In the genomic region with DNA sequence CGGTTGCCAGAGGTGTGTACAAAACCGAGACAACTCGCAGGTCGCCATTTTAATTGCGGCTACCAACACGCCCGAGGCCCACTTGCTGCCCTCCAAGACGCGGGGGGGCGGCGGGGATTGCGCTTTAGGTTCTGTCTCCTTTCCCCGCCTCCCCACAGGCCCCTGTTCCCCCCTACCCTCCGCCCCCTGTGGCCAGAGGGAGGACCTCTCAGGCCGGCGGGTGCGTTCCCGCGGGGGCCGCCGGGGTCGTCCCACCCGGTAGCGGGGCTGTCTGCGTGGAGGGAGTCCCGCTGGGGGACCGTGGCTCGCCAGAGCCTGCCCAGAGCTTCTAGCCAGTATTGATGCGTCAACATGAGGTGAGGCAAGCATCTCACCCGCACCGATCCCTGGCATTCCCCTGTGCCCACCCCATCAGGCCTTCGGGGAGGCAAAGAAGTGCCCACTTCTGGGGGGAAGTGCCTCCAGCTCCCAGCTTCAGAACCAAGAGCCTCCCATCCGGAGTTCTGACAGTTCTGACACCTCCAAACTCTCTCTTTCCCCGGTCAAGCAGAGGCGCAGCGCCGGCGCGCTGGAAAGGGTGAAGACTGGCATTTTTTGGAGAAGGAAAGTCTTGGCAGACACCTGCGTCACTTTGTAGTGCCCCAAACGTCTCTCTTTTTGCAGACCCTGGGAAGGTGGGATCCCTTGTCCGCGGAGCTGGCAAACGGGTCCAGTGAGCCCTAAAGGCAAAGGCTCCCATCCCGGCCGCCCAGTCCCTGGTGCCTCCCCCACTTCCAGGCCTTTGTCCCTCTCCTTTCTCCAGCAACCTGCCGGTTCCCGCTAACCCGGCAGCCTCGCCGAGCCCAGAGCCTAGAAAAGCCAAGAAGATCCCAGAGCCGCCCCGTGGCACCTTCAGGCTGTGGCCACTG, we compare ENCODE assay signal across 10 cellular contexts. TPM values are rescaled to one million over a fixed set of nuclear protein-coding genes. Genes with fewer than 3 reads are reported as not detected.
A peak's percentile ranks its signal among the peaks of the same experiment; 100 is the strongest.
DNase-seq lines count a peak whose midpoint lies in the region; ATAC-seq and TF ChIP-seq lines count a peak whose summit lies in the region.
"Had no signal": no experiment of that assay in that cellular context is flagged by ENCODE, and none has a peak within 500 bp of the region (broad histone marks: within the 10 kb centered on the region; RNA-seq: fewer than 3 reads in every experiment).

No MANE protein-coding gene starts in this region.

- DNase-seq in activated naive CD4-positive, alpha-beta T cell treated with anti-CD3 and anti-CD28 coated beads for 36 hours, result peak; percentile 7
- DNase-seq in activated naive CD4-positive, alpha-beta T cell treated with anti-CD3 and anti-CD28 coated beads, Interleukin-2, amount 50 U/mL, for 16 hours, result no peak
- peak; percentile 19 for DNase-seq in activated CD8-positive, alpha-beta T cell treated with anti-CD3 and anti-CD28 coated beads, Interleukin-2, amount 10 ng/mL, durations not matched to agents 7 days and 5 days
- DNase-seq in immature natural killer cell (no peak), stomach (no peak), mesenteric fat pad (ENCODE audit: low spot score) (no peak), AG20443 (ENCODE audit: low spot score) (no peak)
- DNase-seq: SW 1271 had no signal

- no peak for ATAC-seq in activated CD8-positive, alpha-beta T cell treated with anti-CD3 and anti-CD28 coated beads, Interleukin-2, amount 10 ng/mL, durations not matched to agents 7 days and 5 days
- ATAC-seq in GM21737 (IDR thresholded peaks at IDR 0.05; ENCODE audit: unreplicated experiment), result no peak
- ATAC-seq: activated naive CD4-positive, alpha-beta T cell treated with anti-CD3 and anti-CD28 coated beads, Interleukin-2, amount 50 U/mL, for 72 hours had no signal

- peak overlapping the region; percentile 36 for H3K4me3 Mint-ChIP-seq in activated naive CD4-positive, alpha-beta T cell treated with anti-CD3 and anti-CD28 coated beads for 36 hours
- H3K4me3 Mint-ChIP-seq in activated CD8-positive, alpha-beta T cell treated with anti-CD3 and anti-CD28 coated beads, Interleukin-2, amount 10 ng/mL, durations not matched to agents 7 days and 5 days, result no peak overlapping the region
- peak overlapping the region; percentile 67 to 90 (median 79) for H3K4me3 Mint-ChIP-seq in immature natural killer cell

- POLR2A ChIA-PET in activated CD8-positive, alpha-beta T cell treated with anti-CD3 and anti-CD28 coated beads, Interleukin-2, amount 10 ng/mL, durations not matched to agents 7 days and 5 days (lab: Charles Lee), result no interaction called here

- peaks cover 69 to 100% (median 100%) of the 10 kb centered on the region in 3 donors for H3K27me3 ChIP-seq in stomach

- TF ChIP-seq POLR2A in stomach (IDR thresholded peaks at IDR 0.05), result no peak

- CTCF ChIA-PET in activated naive CD4-positive, alpha-beta T cell treated with anti-CD3 and anti-CD28 coated beads for 36 hours (lab: Charles Lee), result no interaction called here
- CTCF ChIA-PET in activated CD8-positive, alpha-beta T cell treated with anti-CD3 and anti-CD28 coated beads, Interleukin-2, amount 10 ng/mL, durations not matched to agents 7 days and 5 days (lab: Charles Lee), result no interaction called here

- H3K4me3 ChIP-seq in stomach, result peak overlapping the region in 3 of 4 donors; percentile 41 to 72 (median 56)

- H3K27ac ChIP-seq in stomach, result no peak overlapping the region

- H3K27ac Mint-ChIP-seq in activated naive CD4-positive, alpha-beta T cell treated with anti-CD3 and anti-CD28 coated beads for 36 hours, result no peak overlapping the region
- H3K27ac Mint-ChIP-seq in activated CD8-positive, alpha-beta T cell treated with anti-CD3 and anti-CD28 coated beads, Interleukin-2, amount 10 ng/mL, durations not matched to agents 7 days and 5 days, result no peak overlapping the region
- no peak overlapping the region for H3K27ac Mint-ChIP-seq in immature natural killer cell
- H3K27ac Mint-ChIP-seq: activated naive CD4-positive, alpha-beta T cell treated with anti-CD3 and anti-CD28 coated beads, Interleukin-2, amount 50 U/mL, for 72 hours had no signal

- intact Hi-C loops in activated naive CD4-positive, alpha-beta T cell treated with anti-CD3 and anti-CD28 coated beads for 36 hours (cut with micrococcal nuclease), result loop anchor here (5.0 to 10.0 kb wide), 8 partner anchors 162 to 1489 kb away; a partner anchor contains a TSS
- intact Hi-C loops in stomach (cut with DNase I; ENCODE audit: low total_unique reads), result no loop called here

- TF ChIP-seq CTCF in stomach (IDR thresholded peaks at IDR 0.05), result no peak

- peaks cover 83 to 99% (median 94%) of the 10 kb centered on the region in 4 donors for H3K4me1 ChIP-seq in stomach

- H3K27me3 Mint-ChIP-seq in activated naive CD4-positive, alpha-beta T cell treated with anti-CD3 and anti-CD28 coated beads for 36 hours (ENCODE audit: low read depth), result peaks cover 69% of the 10 kb centered on the region
- H3K27me3 Mint-ChIP-seq in activated CD8-positive, alpha-beta T cell treated with anti-CD3 and anti-CD28 coated beads, Interleukin-2, amount 10 ng/mL, durations not matched to agents 7 days and 5 days (ENCODE audit: low read depth), result peaks cover 69% of the 10 kb centered on the region
- peaks cover 38 to 49% (median 47%) of the 10 kb centered on the region in 3 donors for H3K27me3 Mint-ChIP-seq in immature natural killer cell (ENCODE audit: low read depth in 3 of 3)

- no peaks in the 10 kb centered on the region for H3K36me3 Mint-ChIP-seq in activated naive CD4-positive, alpha-beta T cell treated with anti-CD3 and anti-CD28 coated beads for 36 hours (ENCODE audit: low read depth)
- H3K36me3 Mint-ChIP-seq in activated CD8-positive, alpha-beta T cell treated with anti-CD3 and anti-CD28 coated beads, Interleukin-2, amount 10 ng/mL, durations not matched to agents 7 days and 5 days (ENCODE audit: low read depth), result peaks cover 7% of the 10 kb centered on the region
- no peaks in the 10 kb centered on the region for H3K36me3 Mint-ChIP-seq in immature natural killer cell

- H3K9me3 Mint-ChIP-seq in activated naive CD4-positive, alpha-beta T cell treated with anti-CD3 and anti-CD28 coated beads for 36 hours, result no peaks in the 10 kb centered on the region
- no peaks in the 10 kb centered on the region for H3K9me3 Mint-ChIP-seq in activated CD8-positive, alpha-beta T cell treated with anti-CD3 and anti-CD28 coated beads, Interleukin-2, amount 10 ng/mL, durations not matched to agents 7 days and 5 days (ENCODE audit: insufficient read depth)
- H3K9me3 Mint-ChIP-seq in immature natural killer cell, result peaks cover 0 to 8% (median 2%) of the 10 kb centered on the region in 6 donors
- H3K9me3 Mint-ChIP-seq: activated naive CD4-positive, alpha-beta T cell treated with anti-CD3 and anti-CD28 coated beads, Interleukin-2, amount 50 U/mL, for 72 hours had no signal

- TF ChIP-seq EP300 in stomach (IDR thresholded peaks at IDR 0.05), result no peak

- H3K4me1 Mint-ChIP-seq in activated naive CD4-positive, alpha-beta T cell treated with anti-CD3 and anti-CD28 coated beads for 36 hours (ENCODE audit: low read depth), result peaks cover 54% of the 10 kb centered on the region
- peaks cover 40% of the 10 kb centered on the region for H3K4me1 Mint-ChIP-seq in activated CD8-positive, alpha-beta T cell treated with anti-CD3 and anti-CD28 coated beads, Interleukin-2, amount 10 ng/mL, durations not matched to agents 7 days and 5 days (ENCODE audit: low read depth)
- H3K4me1 Mint-ChIP-seq in immature natural killer cell, result peaks cover 52 to 58% of the 10 kb centered on the region in 2 donors

- H3K36me3 ChIP-seq in stomach, result no peaks in the 10 kb centered on the region

- H3K9me3 ChIP-seq in stomach, result peaks cover 0 to 13% (median 0%) of the 10 kb centered on the region in 4 donors

- WGBS in stomach, 5 donors, result 3 to 7% (median 4%) methylated on average over 37 to 53 of the region's 53 CpGs

RNA-seq across cellular contexts. Expression of a gene that starts 3.1 kb away (rescaled TPM):
- 1 to 10 TPM; 1.5 TPM for total RNA-seq in activated naive CD4-positive, alpha-beta T cell treated with anti-CD3 and anti-CD28 coated beads for 36 hours
- total RNA-seq in activated CD8-positive, alpha-beta T cell treated with anti-CD3 and anti-CD28 coated beads, Interleukin-2, amount 10 ng/mL, durations not matched to agents 7 days and 5 days, result not detected
- not detected for polyA plus RNA-seq in immature natural killer cell
- 10 to 100 TPM in 1 of 5 donors, 1 to 10 TPM in 1, under 1 TPM in 2, not detected in 1; 0.45 to 57.9 (median 4.8) TPM for total RNA-seq in stomach
- 1 to 10 TPM in 2 of 3 donors, under 1 TPM in 1; 0.03 to 5.3 (median 1.2) TPM for polyA plus RNA-seq in stomach
- total RNA-seq in mesenteric fat pad, result 0.32 TPM

Comparison
In these comparisons a context has a peak if more than half of its experiments do, and no peak if none do; other contexts are left out.
1. DNase-seq: peak in activated naive CD4-positive, alpha-beta T cell treated with anti-CD3 and anti-CD28 coated beads for 36 hours (single experiment) and activated CD8-positive, alpha-beta T cell treated with anti-CD3 and anti-CD28 coated beads, Interleukin-2, amount 10 ng/mL, durations not matched to agents 7 days and 5 days (single experiment); none in activated naive CD4-positive, alpha-beta T cell treated with anti-CD3 and anti-CD28 coated beads, Interleukin-2, amount 50 U/mL, for 16 hours (single experiment), immature natural killer cell (0 of 3), stomach (single experiment), mesenteric fat pad (single experiment) and AG20443 (single experiment).